In the genomic region with DNA sequence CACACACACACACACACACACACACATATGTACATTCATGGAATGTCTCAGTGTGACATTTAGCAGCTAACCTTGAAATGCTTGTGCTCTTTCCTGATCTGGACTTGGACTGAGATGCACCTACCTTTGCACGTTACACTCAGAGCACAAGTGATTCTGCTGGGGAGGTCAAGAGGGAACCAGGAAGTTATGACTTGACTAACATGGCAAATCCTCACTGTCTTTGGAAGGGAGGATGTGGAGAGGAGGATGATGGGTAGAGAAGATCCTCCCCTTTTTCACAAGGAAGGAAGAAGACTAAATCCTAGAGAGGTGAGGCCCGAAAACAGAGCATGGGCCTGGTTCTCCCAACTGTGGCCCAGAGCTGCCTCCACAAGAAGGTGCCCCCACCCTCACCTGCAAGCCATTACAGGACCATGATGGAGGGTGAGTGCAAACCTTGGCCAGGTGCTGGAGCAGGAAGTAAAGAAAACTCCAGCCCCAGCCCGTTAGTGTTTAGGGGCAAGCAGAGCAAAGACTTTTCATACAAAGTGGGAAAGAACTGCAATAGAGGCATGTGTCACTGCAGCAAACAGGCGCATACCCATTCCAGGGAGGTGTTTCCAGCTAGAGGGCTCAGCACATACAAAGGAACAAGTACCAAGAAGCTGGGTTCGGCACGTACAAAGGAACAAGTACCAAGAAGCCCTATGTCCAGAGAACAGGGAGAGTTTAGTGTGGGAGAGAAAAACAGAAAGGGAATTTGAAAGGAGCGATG, we compare ENCODE assay signal across 1 cellular context.
TF ChIP-seq lines count a peak whose summit lies in the region.

No MANE protein-coding gene starts in this region.

TF ChIP-seq in K562, 482 proteins besides CTCF, POLR2A, EP300 and RAD21 (continues in another document):
- TF ChIP-seq NELFE (IDR thresholded peaks at IDR 0.05; ENCODE audit: insufficient read depth, insufficient read length): no peak
- TF ChIP-seq, protein P1, sequence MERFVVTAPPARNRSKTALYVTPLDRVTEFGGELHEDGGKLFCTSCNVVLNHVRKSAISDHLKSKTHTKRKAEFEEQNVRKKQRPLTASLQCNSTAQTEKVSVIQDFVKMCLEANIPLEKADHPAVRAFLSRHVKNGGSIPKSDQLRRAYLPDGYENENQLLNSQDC (CRISPR knock-in tag; IDR thresholded peaks at IDR 0.05): peak; percentile 97
- TF ChIP-seq JUNB (CRISPR knock-in tag; conservative IDR thresholded peaks at IDR 0.05): no peak
- no peak for TF ChIP-seq FOXK2 (conservative IDR thresholded peaks at IDR 0.05 in 1 of 2, IDR thresholded peaks at IDR 0.05 in 1 of 2; ENCODE audit: low read depth in 2 of 2)
- TF ChIP-seq, protein P2, sequence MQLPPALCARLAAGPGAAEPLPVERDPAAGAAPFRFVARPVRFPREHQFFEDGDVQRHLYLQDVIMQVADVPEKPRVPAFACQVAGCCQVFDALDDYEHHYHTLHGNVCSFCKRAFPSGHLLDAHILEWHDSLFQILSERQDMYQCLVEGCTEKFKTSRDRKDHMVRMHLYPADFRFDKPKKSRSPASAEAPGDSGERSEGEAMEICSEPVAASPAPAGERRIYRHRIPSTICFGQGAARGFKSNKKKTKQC (CRISPR knock-in tag; IDR thresholded peaks at IDR 0.05): no peak
- TF ChIP-seq GTF2F1 (IDR thresholded peaks at IDR 0.05; ENCODE audit: low read depth, low read length): peak; percentile 94
- no peak for TF ChIP-seq NFATC3 (IDR thresholded peaks at IDR 0.05)
- no peak for TF ChIP-seq ZFPM2 (CRISPR knock-in tag; IDR thresholded peaks at IDR 0.05)
- TF ChIP-seq SAP30 (IDR thresholded peaks at IDR 0.05; ENCODE audit: borderline replicate concordance, insufficient read depth, low read depth, low read length, poor library complexity, severe bottlenecking): no peak
- no peak for TF ChIP-seq ZNF282 (CRISPR knock-in tag; IDR thresholded peaks at IDR 0.05)
- TF ChIP-seq ZNF778 (CRISPR knock-in tag; IDR thresholded peaks at IDR 0.05): no peak
- TF ChIP-seq CEBPG (CRISPR knock-in tag; IDR thresholded peaks at IDR 0.05): no peak
- no peak for TF ChIP-seq CEBPG (tag; conservative IDR thresholded peaks at IDR 0.05 in 1 of 2, IDR thresholded peaks at IDR 0.05 in 1 of 2)
- TF ChIP-seq MAZ (CRISPR knock-in tag; conservative IDR thresholded peaks at IDR 0.05 in 1 of 2, IDR thresholded peaks at IDR 0.05 in 1 of 2): peak in 1 of 2 experiments; percentile 38; a peak in 1 of 4 replicates
- TF ChIP-seq, protein P3, sequence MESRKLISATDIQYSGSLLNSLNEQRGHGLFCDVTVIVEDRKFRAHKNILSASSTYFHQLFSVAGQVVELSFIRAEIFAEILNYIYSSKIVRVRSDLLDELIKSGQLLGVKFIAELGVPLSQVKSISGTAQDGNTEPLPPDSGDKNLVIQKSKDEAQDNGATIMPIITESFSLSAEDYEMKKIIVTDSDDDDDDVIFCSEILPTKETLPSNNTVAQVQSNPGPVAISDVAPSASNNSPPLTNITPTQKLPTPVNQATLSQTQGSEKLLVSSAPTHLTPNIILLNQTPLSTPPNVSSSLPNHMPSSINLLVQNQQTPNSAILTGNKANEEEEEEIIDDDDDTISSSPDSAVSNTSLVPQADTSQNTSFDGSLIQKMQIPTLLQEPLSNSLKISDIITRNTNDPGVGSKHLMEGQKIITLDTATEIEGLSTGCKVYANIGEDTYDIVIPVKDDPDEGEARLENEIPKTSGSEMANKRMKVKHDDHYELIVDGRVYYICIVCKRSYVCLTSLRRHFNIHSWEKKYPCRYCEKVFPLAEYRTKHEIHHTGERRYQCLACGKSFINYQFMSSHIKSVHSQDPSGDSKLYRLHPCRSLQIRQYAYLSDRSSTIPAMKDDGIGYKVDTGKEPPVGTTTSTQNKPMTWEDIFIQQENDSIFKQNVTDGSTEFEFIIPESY (CRISPR knock-in tag; IDR thresholded peaks at IDR 0.05): no peak
- TF ChIP-seq SMAD4 (CRISPR knock-in tag; conservative IDR thresholded peaks at IDR 0.05): no peak
- TF ChIP-seq, protein P4, sequence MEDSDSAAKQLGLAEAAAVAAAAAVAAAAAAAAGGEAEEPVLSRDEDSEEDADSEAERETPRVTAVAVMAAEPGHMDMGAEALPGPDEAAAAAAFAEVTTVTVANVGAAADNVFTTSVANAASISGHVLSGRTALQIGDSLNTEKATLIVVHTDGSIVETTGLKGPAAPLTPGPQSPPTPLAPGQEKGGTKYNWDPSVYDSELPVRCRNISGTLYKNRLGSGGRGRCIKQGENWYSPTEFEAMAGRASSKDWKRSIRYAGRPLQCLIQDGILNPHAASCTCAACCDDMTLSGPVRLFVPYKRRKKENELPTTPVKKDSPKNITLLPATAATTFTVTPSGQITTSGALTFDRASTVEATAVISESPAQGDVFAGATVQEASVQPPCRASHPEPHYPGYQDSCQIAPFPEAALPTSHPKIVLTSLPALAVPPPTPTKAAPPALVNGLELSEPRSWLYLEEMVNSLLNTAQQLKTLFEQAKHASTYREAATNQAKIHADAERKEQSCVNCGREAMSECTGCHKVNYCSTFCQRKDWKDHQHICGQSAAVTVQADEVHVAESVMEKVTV (CRISPR knock-in tag; IDR thresholded peaks at IDR 0.05): no peak
- no peak for TF ChIP-seq CBFA2T3 (IDR thresholded peaks at IDR 0.05)
- TF ChIP-seq CEBPB (tag; IDR thresholded peaks at IDR 0.05): no peak
- TF ChIP-seq HOXB6 (CRISPR knock-in tag; IDR thresholded peaks at IDR 0.05; ENCODE audit: borderline replicate concordance): no peak
- TF ChIP-seq, protein P5, sequence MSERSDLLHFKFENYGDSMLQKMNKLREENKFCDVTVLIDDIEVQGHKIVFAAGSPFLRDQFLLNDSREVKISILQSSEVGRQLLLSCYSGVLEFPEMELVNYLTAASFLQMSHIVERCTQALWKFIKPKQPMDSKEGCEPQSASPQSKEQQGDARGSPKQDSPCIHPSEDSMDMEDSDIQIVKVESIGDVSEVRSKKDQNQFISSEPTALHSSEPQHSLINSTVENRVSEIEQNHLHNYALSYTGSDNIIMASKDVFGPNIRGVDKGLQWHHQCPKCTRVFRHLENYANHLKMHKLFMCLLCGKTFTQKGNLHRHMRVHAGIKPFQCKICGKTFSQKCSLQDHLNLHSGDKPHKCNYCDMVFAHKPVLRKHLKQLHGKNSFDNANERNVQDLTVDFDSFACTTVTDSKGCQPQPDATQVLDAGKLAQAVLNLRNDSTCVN (CRISPR knock-in tag; IDR thresholded peaks at IDR 0.05): peak; percentile 97
- TF ChIP-seq SMARCE1 (IDR thresholded peaks at IDR 0.05): no peak
- TF ChIP-seq ETS2 (tag; IDR thresholded peaks at IDR 0.05; ENCODE audit: borderline replicate concordance, poor library complexity, severe bottlenecking): no peak
- no peak for TF ChIP-seq FOXA3 (CRISPR knock-in tag; conservative IDR thresholded peaks at IDR 0.05 in 1 of 2, IDR thresholded peaks at IDR 0.05 in 1 of 2)
- TF ChIP-seq ETV6 (IDR thresholded peaks at IDR 0.05; ENCODE audit: borderline replicate concordance in 1 of 2, low read depth in 2 of 2, low read length in 1 of 2): no peak
- no peak for TF ChIP-seq ETV6 (CRISPR knock-in tag; IDR thresholded peaks at IDR 0.05; ENCODE audit: borderline replicate concordance)
- TF ChIP-seq, protein P6, sequence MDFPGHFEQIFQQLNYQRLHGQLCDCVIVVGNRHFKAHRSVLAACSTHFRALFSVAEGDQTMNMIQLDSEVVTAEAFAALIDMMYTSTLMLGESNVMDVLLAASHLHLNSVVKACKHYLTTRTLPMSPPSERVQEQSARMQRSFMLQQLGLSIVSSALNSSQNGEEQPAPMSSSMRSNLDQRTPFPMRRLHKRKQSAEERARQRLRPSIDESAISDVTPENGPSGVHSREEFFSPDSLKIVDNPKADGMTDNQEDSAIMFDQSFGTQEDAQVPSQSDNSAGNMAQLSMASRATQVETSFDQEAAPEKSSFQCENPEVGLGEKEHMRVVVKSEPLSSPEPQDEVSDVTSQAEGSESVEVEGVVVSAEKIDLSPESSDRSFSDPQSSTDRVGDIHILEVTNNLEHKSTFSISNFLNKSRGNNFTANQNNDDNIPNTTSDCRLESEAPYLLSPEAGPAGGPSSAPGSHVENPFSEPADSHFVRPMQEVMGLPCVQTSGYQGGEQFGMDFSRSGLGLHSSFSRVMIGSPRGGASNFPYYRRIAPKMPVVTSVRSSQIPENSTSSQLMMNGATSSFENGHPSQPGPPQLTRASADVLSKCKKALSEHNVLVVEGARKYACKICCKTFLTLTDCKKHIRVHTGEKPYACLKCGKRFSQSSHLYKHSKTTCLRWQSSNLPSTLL (IDR thresholded peaks at IDR 0.05): no peak
- TF ChIP-seq CHCHD3 (CRISPR knock-in tag; IDR thresholded peaks at IDR 0.05): peak; percentile 89; the same call in 1 of the 2 replicates
- peak; percentile 71 for TF ChIP-seq ZNF253 (CRISPR knock-in tag; conservative IDR thresholded peaks at IDR 0.05)
- TF ChIP-seq GTF2A2 (tag; IDR thresholded peaks at IDR 0.05): peak; percentile 88
- no peak for TF ChIP-seq SAFB2 (IDR thresholded peaks at IDR 0.05; ENCODE audit: borderline replicate concordance, low read depth, low read length, severe bottlenecking)
- TF ChIP-seq, protein P7, sequence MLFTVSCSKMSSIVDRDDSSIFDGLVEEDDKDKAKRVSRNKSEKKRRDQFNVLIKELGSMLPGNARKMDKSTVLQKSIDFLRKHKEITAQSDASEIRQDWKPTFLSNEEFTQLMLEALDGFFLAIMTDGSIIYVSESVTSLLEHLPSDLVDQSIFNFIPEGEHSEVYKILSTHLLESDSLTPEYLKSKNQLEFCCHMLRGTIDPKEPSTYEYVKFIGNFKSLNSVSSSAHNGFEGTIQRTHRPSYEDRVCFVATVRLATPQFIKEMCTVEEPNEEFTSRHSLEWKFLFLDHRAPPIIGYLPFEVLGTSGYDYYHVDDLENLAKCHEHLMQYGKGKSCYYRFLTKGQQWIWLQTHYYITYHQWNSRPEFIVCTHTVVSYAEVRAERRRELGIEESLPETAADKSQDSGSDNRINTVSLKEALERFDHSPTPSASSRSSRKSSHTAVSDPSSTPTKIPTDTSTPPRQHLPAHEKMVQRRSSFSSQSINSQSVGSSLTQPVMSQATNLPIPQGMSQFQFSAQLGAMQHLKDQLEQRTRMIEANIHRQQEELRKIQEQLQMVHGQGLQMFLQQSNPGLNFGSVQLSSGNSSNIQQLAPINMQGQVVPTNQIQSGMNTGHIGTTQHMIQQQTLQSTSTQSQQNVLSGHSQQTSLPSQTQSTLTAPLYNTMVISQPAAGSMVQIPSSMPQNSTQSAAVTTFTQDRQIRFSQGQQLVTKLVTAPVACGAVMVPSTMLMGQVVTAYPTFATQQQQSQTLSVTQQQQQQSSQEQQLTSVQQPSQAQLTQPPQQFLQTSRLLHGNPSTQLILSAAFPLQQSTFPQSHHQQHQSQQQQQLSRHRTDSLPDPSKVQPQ (CRISPR knock-in tag; IDR thresholded peaks at IDR 0.05; ENCODE audit: borderline replicate concordance): no peak
- TF ChIP-seq, protein P8, sequence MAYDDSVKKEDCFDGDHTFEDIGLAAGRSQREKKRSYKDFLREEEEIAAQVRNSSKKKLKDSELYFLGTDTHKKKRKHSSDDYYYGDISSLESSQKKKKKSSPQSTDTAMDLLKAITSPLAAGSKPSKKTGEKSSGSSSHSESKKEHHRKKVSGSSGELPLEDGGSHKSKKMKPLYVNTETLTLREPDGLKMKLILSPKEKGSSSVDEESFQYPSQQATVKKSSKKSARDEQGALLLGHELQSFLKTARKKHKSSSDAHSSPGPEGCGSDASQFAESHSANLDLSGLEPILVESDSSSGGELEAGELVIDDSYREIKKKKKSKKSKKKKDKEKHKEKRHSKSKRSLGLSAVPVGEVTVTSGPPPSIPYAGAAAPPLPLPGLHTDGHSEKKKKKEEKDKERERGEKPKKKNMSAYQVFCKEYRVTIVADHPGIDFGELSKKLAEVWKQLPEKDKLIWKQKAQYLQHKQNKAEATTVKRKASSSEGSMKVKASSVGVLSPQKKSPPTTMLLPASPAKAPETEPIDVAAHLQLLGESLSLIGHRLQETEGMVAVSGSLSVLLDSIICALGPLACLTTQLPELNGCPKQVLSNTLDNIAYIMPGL (CRISPR knock-in tag; IDR thresholded peaks at IDR 0.05): no peak
- no peak for TF ChIP-seq DDX20 (tag; IDR thresholded peaks at IDR 0.05; ENCODE audit: low read depth)
- TF ChIP-seq, protein P9, sequence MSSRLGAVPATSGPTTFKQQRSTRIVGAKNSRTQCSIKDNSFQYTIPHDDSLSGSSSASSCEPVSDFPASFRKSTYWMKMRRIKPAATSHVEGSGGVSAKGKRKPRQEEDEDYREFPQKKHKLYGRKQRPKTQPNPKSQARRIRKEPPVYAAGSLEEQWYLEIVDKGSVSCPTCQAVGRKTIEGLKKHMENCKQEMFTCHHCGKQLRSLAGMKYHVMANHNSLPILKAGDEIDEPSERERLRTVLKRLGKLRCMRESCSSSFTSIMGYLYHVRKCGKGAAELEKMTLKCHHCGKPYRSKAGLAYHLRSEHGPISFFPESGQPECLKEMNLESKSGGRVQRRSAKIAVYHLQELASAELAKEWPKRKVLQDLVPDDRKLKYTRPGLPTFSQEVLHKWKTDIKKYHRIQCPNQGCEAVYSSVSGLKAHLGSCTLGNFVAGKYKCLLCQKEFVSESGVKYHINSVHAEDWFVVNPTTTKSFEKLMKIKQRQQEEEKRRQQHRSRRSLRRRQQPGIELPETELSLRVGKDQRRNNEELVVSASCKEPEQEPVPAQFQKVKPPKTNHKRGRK (tag; IDR thresholded peaks at IDR 0.05): no peak
- peak; percentile 84; the same call in 1 of the 2 replicates for TF ChIP-seq ZNF717 (CRISPR knock-in tag; IDR thresholded peaks at IDR 0.05)
- TF ChIP-seq, protein P10, sequence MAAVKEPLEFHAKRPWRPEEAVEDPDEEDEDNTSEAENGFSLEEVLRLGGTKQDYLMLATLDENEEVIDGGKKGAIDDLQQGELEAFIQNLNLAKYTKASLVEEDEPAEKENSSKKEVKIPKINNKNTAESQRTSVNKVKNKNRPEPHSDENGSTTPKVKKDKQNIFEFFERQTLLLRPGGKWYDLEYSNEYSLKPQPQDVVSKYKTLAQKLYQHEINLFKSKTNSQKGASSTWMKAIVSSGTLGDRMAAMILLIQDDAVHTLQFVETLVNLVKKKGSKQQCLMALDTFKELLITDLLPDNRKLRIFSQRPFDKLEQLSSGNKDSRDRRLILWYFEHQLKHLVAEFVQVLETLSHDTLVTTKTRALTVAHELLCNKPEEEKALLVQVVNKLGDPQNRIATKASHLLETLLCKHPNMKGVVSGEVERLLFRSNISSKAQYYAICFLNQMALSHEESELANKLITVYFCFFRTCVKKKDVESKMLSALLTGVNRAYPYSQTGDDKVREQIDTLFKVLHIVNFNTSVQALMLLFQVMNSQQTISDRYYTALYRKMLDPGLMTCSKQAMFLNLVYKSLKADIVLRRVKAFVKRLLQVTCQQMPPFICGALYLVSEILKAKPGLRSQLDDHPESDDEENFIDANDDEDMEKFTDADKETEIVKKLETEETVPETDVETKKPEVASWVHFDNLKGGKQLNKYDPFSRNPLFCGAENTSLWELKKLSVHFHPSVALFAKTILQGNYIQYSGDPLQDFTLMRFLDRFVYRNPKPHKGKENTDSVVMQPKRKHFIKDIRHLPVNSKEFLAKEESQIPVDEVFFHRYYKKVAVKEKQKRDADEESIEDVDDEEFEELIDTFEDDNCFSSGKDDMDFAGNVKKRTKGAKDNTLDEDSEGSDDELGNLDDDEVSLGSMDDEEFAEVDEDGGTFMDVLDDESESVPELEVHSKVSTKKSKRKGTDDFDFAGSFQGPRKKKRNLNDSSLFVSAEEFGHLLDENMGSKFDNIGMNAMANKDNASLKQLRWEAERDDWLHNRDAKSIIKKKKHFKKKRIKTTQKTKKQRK (IDR thresholded peaks at IDR 0.05; ENCODE audit: borderline replicate concordance, low read depth, low read length): no peak
- no peak for TF ChIP-seq COPS2 (conservative IDR thresholded peaks at IDR 0.05)
- TF ChIP-seq ZNF695 (CRISPR knock-in tag; IDR thresholded peaks at IDR 0.05): no peak
- no peak for TF ChIP-seq MCM2 (IDR thresholded peaks at IDR 0.05; ENCODE audit: low read depth)
